ENCODE assay signal across 24 cellular contexts in genomic region chr2:42838133-42838532, GRCh38.
"Had no signal": no experiment of that assay in that cellular context is flagged by ENCODE, and none has a peak within 500 bp of the region (broad histone marks: within the 10 kb centered on the region; RNA-seq: fewer than 3 reads in every experiment).

No MANE protein-coding gene starts in this region.

- H3K27me3 ChIP-seq: brain microvascular endothelial cell had no signal

- FAIRE-seq: TTC549 had no signal

- DNase-seq: activated B cell treated with CpG ODN at 0.5 μM for 24 hours; activated CD4-positive, alpha-beta T cell treated with anti-CD3 and anti-CD28 coated beads for 1 hour; activated CD4-positive, alpha-beta T cell treated with anti-CD3 and anti-CD28 coated beads, Interleukin-2, amount 10 ng/mL, durations not matched to agents 24 days and 14 days; activated CD4-positive, alpha-beta T cell treated with anti-CD3 and anti-CD28 coated beads, Interleukin-2, amount 50 U/mL, for 48 hours; activated CD8-positive, alpha-beta memory T cell treated with anti-CD3 and anti-CD28 coated beads, Interleukin-2, amount 10 ng/mL, durations not matched to agents 7 days and 5 days; activated gamma-delta T cell; activated naive CD4-positive, alpha-beta T cell treated with anti-CD3 and anti-CD28 coated beads for 36 hours; activated T-cell treated with anti-CD3 and anti-CD28 coated beads for 4 hours; activated T-cell treated with anti-CD3 and anti-CD28 coated beads, Interleukin-2, amount 50 U/mL, for 48 hours; brain microvascular endothelial cell; Karpas-422; MM.1S; NCI-H1105; NCI-H1436; NCI-H1694 treated with DMSO at 0.1 percent for 48 hours; NCI-H2029 treated with DMSO at 0.1 percent for 48 hours; NCI-H510A treated with DMSO at 0.1 percent for 48 hours; NCI-H69; SIG-M5; T-cell; T-helper 2 cell; T1000 had no signal

- H3K36me3 ChIP-seq: brain microvascular endothelial cell had no signal

- H3K4me3 ChIP-seq: SK-N-MC had no signal

- H3K27ac ChIP-seq: brain microvascular endothelial cell, SK-N-MC had no signal
